11 cellular contexts compared by ENCODE assay signal in genomic region chr1:22595108-22595507, GRCh38. TPM values are rescaled to one million over a fixed set of nuclear protein-coding genes. Genes with fewer than 3 reads are reported as not detected.
"Had no signal": no experiment of that assay in that cellular context is flagged by ENCODE, and none has a peak within 500 bp of the region (broad histone marks: within the 10 kb centered on the region; RNA-seq: fewer than 3 reads in every experiment).

No MANE protein-coding gene starts in this region.

- DNase-seq: GM23248, GOT3, H9, HCEC 1CT, HFFc6, IMR-90, KG1 had no signal

- ATAC-seq: K562 had no signal

- H3K9ac ChIP-seq: GM23248 had no signal

- FAIRE-seq: H54, K562 had no signal

- H3K4me3 ChIP-seq: GM23248, K562 had no signal

- H3K27ac ChIP-seq: GM23248, HL-60 had no signal

- H2AFZ ChIP-seq: GM23248 had no signal

RNA-seq across cellular contexts. Expression of gene EPHA8, which starts 31.8 kb away (rescaled TPM):
- total RNA-seq: GM23248, HFFc6, HT1080, IMR-90, K562 had no signal
- polyA plus RNA-seq: GM23248, IMR-90, K562 had no signal

RNA-seq across cellular contexts. Expression of gene C1QA, which starts 41.3 kb away (rescaled TPM):
- total RNA-seq: GM23248, H9, HFFc6, HT1080, IMR-90 had no signal
- polyA plus RNA-seq: GM23248, IMR-90, K562 had no signal

RNA-seq across cellular contexts. Expression of gene C1QC, which starts 48.3 kb away (rescaled TPM):
- total RNA-seq: GM23248, H9, HFFc6, HT1080, IMR-90 had no signal
- polyA plus RNA-seq: GM23248, IMR-90, K562 had no signal

RNA-seq across cellular contexts. Expression of gene C1QB, which starts 57.9 kb away (rescaled TPM):
- total RNA-seq: GM23248, H9, HFFc6, HT1080, IMR-90 had no signal
- polyA plus RNA-seq: GM23248, IMR-90, K562 had no signal
